In genomic region chr11:103471546-103471945, GRCh38 we compare ENCODE assay signal across 23 cellular contexts.
"Had no signal": no experiment of that assay in that cellular context is flagged by ENCODE, and none has a peak within 500 bp of the region (broad histone marks: within the 10 kb centered on the region; RNA-seq: fewer than 3 reads in every experiment).

No MANE protein-coding gene starts in this region.

- H3K36me3 Mint-ChIP-seq: stimulated activated effector memory CD8-positive, alpha-beta T cell treated with anti-CD3 and anti-CD28 coated beads, Interleukin-12 subunit alpha, Interleukin-12 subunit beta, amount 100 ng/mL, for 72 hours; stimulated activated naive B cell treated with anti-CD40 and anti-IgM and Interleukin-4, amounts not matched to agents 10 μg/mL and 1 μg/mL and 100 μg/mL, for 72 hours had no signal

- H3K9me3 Mint-ChIP-seq: stimulated activated effector memory CD8-positive, alpha-beta T cell treated with anti-CD3 and anti-CD28 coated beads, Interleukin-12 subunit alpha, Interleukin-12 subunit beta, amount 100 ng/mL, for 72 hours; stimulated activated naive B cell treated with anti-CD40 and anti-IgM and Interleukin-4, amounts not matched to agents 10 μg/mL and 1 μg/mL and 100 μg/mL, for 72 hours; stimulated activated naive CD8-positive, alpha-beta T cell treated with anti-CD3 and anti-CD28 coated beads, Interleukin-15, Interleukin-2, amounts not matched to agents 100 ng/mL and 50 ng/mL, for 24 hours had no signal

- H3K4me3 Mint-ChIP-seq: nephron; neural progenitor cell; stimulated activated effector memory CD8-positive, alpha-beta T cell treated with anti-CD3 and anti-CD28 coated beads, Interleukin-12 subunit alpha, Interleukin-12 subunit beta, amount 100 ng/mL, for 72 hours; stimulated activated naive B cell treated with anti-CD40 and anti-IgM and Interleukin-4, amounts not matched to agents 10 μg/mL and 1 μg/mL and 100 μg/mL, for 72 hours; stimulated activated naive CD8-positive, alpha-beta T cell treated with anti-CD3 and anti-CD28 coated beads, Interleukin-15, Interleukin-2, amounts not matched to agents 100 ng/mL and 50 ng/mL, for 24 hours had no signal

- ATAC-seq: psoas muscle; right cardiac atrium; right lobe of liver; stimulated activated effector memory CD8-positive, alpha-beta T cell treated with anti-CD3 and anti-CD28 coated beads, Interleukin-12 subunit alpha, Interleukin-12 subunit beta, amount 100 ng/mL, for 72 hours; stimulated activated naive B cell treated with anti-CD40 and anti-IgM and Interleukin-4, amounts not matched to agents 10 μg/mL and 1 μg/mL and 100 μg/mL, for 72 hours had no signal

- H3K27me3 Mint-ChIP-seq: progenitor cell of endocrine pancreas; stimulated activated naive B cell treated with anti-CD40 and anti-IgM and Interleukin-4, amounts not matched to agents 10 μg/mL and 1 μg/mL and 100 μg/mL, for 72 hours; stimulated activated naive CD8-positive, alpha-beta T cell treated with anti-CD3 and anti-CD28 coated beads, Interleukin-15, Interleukin-2, amounts not matched to agents 100 ng/mL and 50 ng/mL, for 24 hours had no signal

- DNase-seq: occipital lobe; ovary; posterior cingulate gyrus; psoas muscle; right cardiac atrium; right lobe of liver; sigmoid colon; small intestine; stimulated activated CD4-positive, alpha-beta T cell treated with anti-CD3 and anti-CD28 coated beads, Interleukin-15, amount 100 ng/mL, for 24 hours; stimulated activated CD4-positive, alpha-beta T cell treated with anti-CD3 and anti-CD28 coated beads, Interleukin-2, amount 100 ng/mL, for 24 hours; stimulated activated CD4-positive, alpha-beta T cell treated with anti-CD3 and anti-CD28 coated beads, Interleukin-2, amount 100 ng/mL, for 48 hours; stimulated activated CD4-positive, alpha-beta T cell treated with anti-CD3 and anti-CD28 coated beads, Interleukin-4, amount 100 ng/mL, for 24 hours; stimulated activated naive B cell treated with anti-CD40 and anti-IgM and Interleukin-4, amounts not matched to agents 10 μg/mL and 1 μg/mL and 100 μg/mL, for 72 hours; stimulated activated naive CD4-positive, alpha-beta T cell treated with Interleukin-2 at 50 U/mL for 16 hours; stomach; thyroid gland; trophoblast cell; upper lobe of left lung had no signal

- H3K27ac Mint-ChIP-seq: nephron; neural progenitor cell; progenitor cell of endocrine pancreas; stimulated activated effector memory CD8-positive, alpha-beta T cell treated with anti-CD3 and anti-CD28 coated beads, Interleukin-12 subunit alpha, Interleukin-12 subunit beta, amount 100 ng/mL, for 72 hours; stimulated activated naive B cell treated with anti-CD40 and anti-IgM and Interleukin-4, amounts not matched to agents 10 μg/mL and 1 μg/mL and 100 μg/mL, for 72 hours; stimulated activated naive CD8-positive, alpha-beta T cell treated with anti-CD3 and anti-CD28 coated beads, Interleukin-15, Interleukin-2, amounts not matched to agents 100 ng/mL and 50 ng/mL, for 24 hours had no signal

- H3K4me1 Mint-ChIP-seq: neural progenitor cell; stimulated activated effector memory CD8-positive, alpha-beta T cell treated with anti-CD3 and anti-CD28 coated beads, Interleukin-12 subunit alpha, Interleukin-12 subunit beta, amount 100 ng/mL, for 72 hours; stimulated activated naive B cell treated with anti-CD40 and anti-IgM and Interleukin-4, amounts not matched to agents 10 μg/mL and 1 μg/mL and 100 μg/mL, for 72 hours had no signal
